In the genomic region with DNA sequence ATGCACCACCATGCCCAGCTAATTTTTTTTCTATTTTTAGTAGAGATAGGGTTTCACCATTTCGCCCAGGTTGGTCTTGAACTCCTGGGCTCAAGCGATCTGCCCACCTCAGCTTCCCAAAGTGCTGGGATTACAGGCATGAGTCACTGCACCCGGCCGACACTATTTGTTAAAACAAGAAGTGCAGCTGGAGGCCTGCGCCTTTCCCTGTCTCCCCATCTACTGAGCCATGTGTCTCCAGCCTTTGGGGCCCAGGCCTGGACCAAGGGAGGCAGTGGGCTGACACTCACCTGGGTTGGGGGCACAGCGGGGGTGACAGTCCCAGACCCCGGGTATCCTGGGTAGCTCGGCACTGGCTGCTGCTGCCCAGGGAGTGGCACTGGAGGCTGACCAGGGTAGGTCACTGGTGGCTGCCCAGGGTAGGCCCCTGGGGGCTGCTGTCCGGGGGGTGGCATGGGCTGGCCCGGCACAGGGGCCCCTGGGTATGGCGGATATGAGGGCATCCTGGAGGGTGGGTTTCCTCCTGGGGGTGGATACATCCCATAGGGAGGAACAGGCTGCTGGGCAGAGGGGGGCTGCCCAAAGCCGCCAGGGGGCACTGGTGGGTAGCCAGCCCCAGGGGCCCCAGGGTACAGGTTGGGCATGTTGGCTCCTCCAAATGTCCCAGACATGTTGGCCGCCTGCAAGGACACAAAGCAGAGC, we compare ENCODE assay signal across 8 cellular contexts. TPM values are rescaled to one million over a fixed set of nuclear protein-coding genes. Genes with fewer than 3 reads are reported as not detected.
DNase-seq lines count a peak whose midpoint lies in the region; ATAC-seq and TF ChIP-seq lines count a peak whose summit lies in the region.

No MANE protein-coding gene starts in this region.

- H3K9me3 Mint-ChIP-seq in activated naive CD8-positive, alpha-beta T cell (ENCODE audit: low read depth): no peaks in the 10 kb centered on the region
- no peaks in the 10 kb centered on the region for H3K9me3 Mint-ChIP-seq in activated naive CD8-positive, alpha-beta T cell treated with anti-CD3 and anti-CD28 coated beads for 36 hours

- ATAC-seq in gastroesophageal sphincter: no peak

- in situ Hi-C loops in transverse colon (cut with MboI; ENCODE audit: low pct_ligation_motif_present in 1 of 4, low pct_unique_long_range_greater_than_20kb in 1 of 4, low sequenced_read_pairs in 3 of 4): no loop called here
- in situ Hi-C loops in ACHN (cut with HindIII; ENCODE audit: low pct_ligation_motif_present, low pct_unique_long_range_greater_than_20kb, low sequenced_read_pairs): no loop called here

- TF ChIP-seq POLR2A in gastroesophageal sphincter (IDR thresholded peaks at IDR 0.05) (no peak), transverse colon (IDR thresholded peaks at IDR 0.05) (no peak)

- no peaks in the 10 kb centered on the region for H3K27me3 ChIP-seq in gastroesophageal sphincter
- no peaks in the 10 kb centered on the region for H3K27me3 ChIP-seq in transverse colon
- no peaks in the 10 kb centered on the region for H3K27me3 ChIP-seq in hepatocyte

- TF ChIP-seq EP300 in gastroesophageal sphincter (IDR thresholded peaks at IDR 0.05): no peak
- TF ChIP-seq EP300 in transverse colon (IDR thresholded peaks at IDR 0.05; ENCODE audit: low read depth): no peak

- no peaks in the 10 kb centered on the region for H3K9me2 ChIP-seq in hepatocyte (replicated peaks; ENCODE audit: insufficient read depth)

- H2AFZ ChIP-seq in hepatocyte: no peak overlapping the region

- WGBS in gastroesophageal sphincter (ENCODE audit: low coverage in 1 of 2), 2 donors: 86% methylated on average over 1 of the region's 13 CpGs; no CpG with 5 or more reads in 1 of the 2 donors
- WGBS in transverse colon (ENCODE audit: low coverage in 1 of 2), 2 donors: 85% methylated on average over 13 of the region's 13 CpGs; no CpG with 5 or more reads in 1 of the 2 donors
- WGBS in hepatocyte (ENCODE audit: low lambda C conversion rate, missing lambda C conversion rate): 86% methylated on average over 12 of the region's 13 CpGs

- H3K27me3 Mint-ChIP-seq in activated naive CD8-positive, alpha-beta T cell: no peaks in the 10 kb centered on the region
- H3K27me3 Mint-ChIP-seq in activated naive CD8-positive, alpha-beta T cell treated with anti-CD3 and anti-CD28 coated beads for 36 hours: no peaks in the 10 kb centered on the region

- no peaks in the 10 kb centered on the region for H3K36me3 Mint-ChIP-seq in activated naive CD8-positive, alpha-beta T cell
- H3K36me3 Mint-ChIP-seq in activated naive CD8-positive, alpha-beta T cell treated with anti-CD3 and anti-CD28 coated beads for 36 hours: peaks cover 9% of the 10 kb centered on the region

- no peak overlapping the region for H3K4me3 Mint-ChIP-seq in activated naive CD8-positive, alpha-beta T cell
- no peak overlapping the region for H3K4me3 Mint-ChIP-seq in activated naive CD8-positive, alpha-beta T cell treated with anti-CD3 and anti-CD28 coated beads for 36 hours

- intact Hi-C loops in transverse colon (cut with DNase I; ENCODE audit: low total_unique reads): no loop called here

- TF ChIP-seq CTCF in gastroesophageal sphincter (IDR thresholded peaks at IDR 0.05) (peak in 1 of 4 experiments; percentile 27), transverse colon (IDR thresholded peaks at IDR 0.05) (peak in 1 of 5 experiments; percentile 13), hepatocyte (IDR thresholded peaks at IDR 0.05; ENCODE audit: poor library complexity) (no peak)

- H3K4me1 ChIP-seq in gastroesophageal sphincter (peaks cover 0 to 100% (median 57%) of the 10 kb centered on the region in 3 donors), transverse colon (peaks cover 39 to 88% (median 55%) of the 10 kb centered on the region in 4 donors), hepatocyte (ENCODE audit: insufficient read depth) (no peaks in the 10 kb centered on the region)

- peak overlapping the region; percentile 74 for H3K27ac Mint-ChIP-seq in activated naive CD8-positive, alpha-beta T cell
- H3K27ac Mint-ChIP-seq in activated naive CD8-positive, alpha-beta T cell treated with anti-CD3 and anti-CD28 coated beads for 36 hours: no peak overlapping the region

- no peak for DNase-seq in activated naive CD8-positive, alpha-beta T cell treated with anti-CD3 and anti-CD28 coated beads for 36 hours
- DNase-seq in RPMI8226: peak; percentile 24
- DNase-seq in transverse colon: no peak
- DNase-seq in ACHN: no peak
- no peak for DNase-seq in NCI-H345 treated with DMSO at 0.1 percent for 48 hours (lab: John Stamatoyannopoulos, UW; ENCODE audit: unreplicated experiment)
- no peak for DNase-seq in hepatocyte (ENCODE audit: low spot score)

- peaks cover 45% of the 10 kb centered on the region for H3K79me2 ChIP-seq in hepatocyte

- no peak overlapping the region for H3K4me2 ChIP-seq in hepatocyte

- peaks cover 31% of the 10 kb centered on the region for H4K20me1 ChIP-seq in hepatocyte (ENCODE audit: insufficient read depth, poor library complexity, severe bottlenecking)

- H3K9me3 ChIP-seq in gastroesophageal sphincter (no peaks in the 10 kb centered on the region), transverse colon (no peaks in the 10 kb centered on the region), hepatocyte (ENCODE audit: low read depth) (no peaks in the 10 kb centered on the region)

- peaks cover 12% of the 10 kb centered on the region for H3K4me1 Mint-ChIP-seq in activated naive CD8-positive, alpha-beta T cell (ENCODE audit: low read depth)
- H3K4me1 Mint-ChIP-seq in activated naive CD8-positive, alpha-beta T cell treated with anti-CD3 and anti-CD28 coated beads for 36 hours: peaks cover 12% of the 10 kb centered on the region

- H3K36me3 ChIP-seq in gastroesophageal sphincter (peaks cover 0 to 85% of the 10 kb centered on the region in 2 donors), transverse colon (peaks cover 0 to 9% (median 4%) of the 10 kb centered on the region in 4 donors), hepatocyte (replicated peaks; ENCODE audit: insufficient read depth, low read depth) (no peaks in the 10 kb centered on the region)

- peak overlapping the region in 3 of 4 donors; percentile 75 to 89 (median 78) for H3K27ac ChIP-seq in gastroesophageal sphincter
- H3K27ac ChIP-seq in transverse colon: peak overlapping the region in 3 of 4 donors; percentile 20 to 73 (median 22)
- no peak overlapping the region for H3K27ac ChIP-seq in hepatocyte

- no peak overlapping the region for H3K4me3 ChIP-seq in gastroesophageal sphincter
- no peak overlapping the region for H3K4me3 ChIP-seq in transverse colon
- H3K4me3 ChIP-seq in hepatocyte: no peak overlapping the region

RNA-seq across cellular contexts. Expression of a gene that starts 36.3 kb away (rescaled TPM):
- total RNA-seq in activated naive CD8-positive, alpha-beta T cell treated with anti-CD3 and anti-CD28 coated beads for 36 hours: not detected
- total RNA-seq in gastroesophageal sphincter: 10 to 100 TPM; 21.0 to 34.9 (median 28.9) TPM
- total RNA-seq in transverse colon: 1 to 10 TPM in 3 of 4 donors, not detected in 1; 1.7 to 6.6 (median 5.7) TPM
- total RNA-seq in hepatocyte: 11.4 and 14.8 TPM in 2 replicates
- polyA plus RNA-seq in hepatocyte: 83.3 and 92.9 TPM in 2 replicates

RNA-seq across cellular contexts. Expression of a gene that starts 36.5 kb away (rescaled TPM):
- 100 to 1,000 TPM; 181 to 191 TPM for total RNA-seq in activated naive CD8-positive, alpha-beta T cell treated with anti-CD3 and anti-CD28 coated beads for 36 hours
- total RNA-seq in gastroesophageal sphincter (100 to 1,000 TPM; 117 to 225 (median 162) TPM), transverse colon (100 to 1,000 TPM; 134 to 247 (median 219) TPM), hepatocyte (88.1 and 92.8 TPM in 2 replicates)
- polyA plus RNA-seq in hepatocyte: 168 and 184 TPM in 2 replicates
